Comparison of ENCODE assay signal across 1 cellular context in genomic region chr3:9883676-9884554, GRCh38.
TF ChIP-seq lines count a peak whose summit lies in the region.

No MANE protein-coding gene starts in this region.

TF ChIP-seq in HCT116, 20 proteins besides CTCF, POLR2A, EP300 and RAD21:
- TF ChIP-seq POLR2AphosphoS5 (IDR thresholded peaks at IDR 0.05; ENCODE audit: low read depth, low read length) (no peak), CBX3 (IDR thresholded peaks at IDR 0.05; ENCODE audit: low read depth) (no peak), REST (IDR thresholded peaks at IDR 0.05; ENCODE audit: low read depth) (no peak), ELF1 (IDR thresholded peaks at IDR 0.05; ENCODE audit: borderline replicate concordance, low read depth) (no peak), ZBTB33 (IDR thresholded peaks at IDR 0.05; ENCODE audit: extremely low read depth, insufficient replicate concordance, low read length) (no peak), YY1 (IDR thresholded peaks at IDR 0.05; ENCODE audit: extremely low read depth, insufficient replicate concordance, low read depth, low read length) (no peak), CEBPB (IDR thresholded peaks at IDR 0.05; ENCODE audit: low read depth) (no peak)
